1 cellular context compared by ENCODE assay signal in the genomic region with DNA sequence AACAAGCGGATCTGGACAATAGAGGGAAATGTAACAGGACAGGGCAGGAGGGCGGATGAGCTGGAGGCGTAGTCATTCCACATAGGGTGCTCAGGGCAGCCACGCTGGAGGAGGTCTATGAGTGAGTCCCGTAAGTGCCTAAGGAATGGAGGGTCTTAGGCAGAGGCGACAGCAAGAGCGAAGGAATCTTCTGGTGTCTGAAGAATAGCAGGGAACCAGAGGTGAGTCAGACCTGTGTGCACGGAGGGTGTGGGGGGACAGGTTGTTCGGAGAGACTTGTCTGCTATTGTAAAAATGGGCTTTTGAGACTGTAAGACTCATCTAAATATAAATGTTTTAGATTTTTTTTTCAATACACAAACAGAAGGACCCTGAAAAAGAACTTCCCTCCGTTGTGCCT.
TF ChIP-seq lines count a peak whose summit lies in the region.

No MANE protein-coding gene starts in this region.

TF ChIP-seq in GM23338, 12 proteins besides CTCF, POLR2A, EP300 and RAD21 (continued from another document):
- TF ChIP-seq, protein P1, sequence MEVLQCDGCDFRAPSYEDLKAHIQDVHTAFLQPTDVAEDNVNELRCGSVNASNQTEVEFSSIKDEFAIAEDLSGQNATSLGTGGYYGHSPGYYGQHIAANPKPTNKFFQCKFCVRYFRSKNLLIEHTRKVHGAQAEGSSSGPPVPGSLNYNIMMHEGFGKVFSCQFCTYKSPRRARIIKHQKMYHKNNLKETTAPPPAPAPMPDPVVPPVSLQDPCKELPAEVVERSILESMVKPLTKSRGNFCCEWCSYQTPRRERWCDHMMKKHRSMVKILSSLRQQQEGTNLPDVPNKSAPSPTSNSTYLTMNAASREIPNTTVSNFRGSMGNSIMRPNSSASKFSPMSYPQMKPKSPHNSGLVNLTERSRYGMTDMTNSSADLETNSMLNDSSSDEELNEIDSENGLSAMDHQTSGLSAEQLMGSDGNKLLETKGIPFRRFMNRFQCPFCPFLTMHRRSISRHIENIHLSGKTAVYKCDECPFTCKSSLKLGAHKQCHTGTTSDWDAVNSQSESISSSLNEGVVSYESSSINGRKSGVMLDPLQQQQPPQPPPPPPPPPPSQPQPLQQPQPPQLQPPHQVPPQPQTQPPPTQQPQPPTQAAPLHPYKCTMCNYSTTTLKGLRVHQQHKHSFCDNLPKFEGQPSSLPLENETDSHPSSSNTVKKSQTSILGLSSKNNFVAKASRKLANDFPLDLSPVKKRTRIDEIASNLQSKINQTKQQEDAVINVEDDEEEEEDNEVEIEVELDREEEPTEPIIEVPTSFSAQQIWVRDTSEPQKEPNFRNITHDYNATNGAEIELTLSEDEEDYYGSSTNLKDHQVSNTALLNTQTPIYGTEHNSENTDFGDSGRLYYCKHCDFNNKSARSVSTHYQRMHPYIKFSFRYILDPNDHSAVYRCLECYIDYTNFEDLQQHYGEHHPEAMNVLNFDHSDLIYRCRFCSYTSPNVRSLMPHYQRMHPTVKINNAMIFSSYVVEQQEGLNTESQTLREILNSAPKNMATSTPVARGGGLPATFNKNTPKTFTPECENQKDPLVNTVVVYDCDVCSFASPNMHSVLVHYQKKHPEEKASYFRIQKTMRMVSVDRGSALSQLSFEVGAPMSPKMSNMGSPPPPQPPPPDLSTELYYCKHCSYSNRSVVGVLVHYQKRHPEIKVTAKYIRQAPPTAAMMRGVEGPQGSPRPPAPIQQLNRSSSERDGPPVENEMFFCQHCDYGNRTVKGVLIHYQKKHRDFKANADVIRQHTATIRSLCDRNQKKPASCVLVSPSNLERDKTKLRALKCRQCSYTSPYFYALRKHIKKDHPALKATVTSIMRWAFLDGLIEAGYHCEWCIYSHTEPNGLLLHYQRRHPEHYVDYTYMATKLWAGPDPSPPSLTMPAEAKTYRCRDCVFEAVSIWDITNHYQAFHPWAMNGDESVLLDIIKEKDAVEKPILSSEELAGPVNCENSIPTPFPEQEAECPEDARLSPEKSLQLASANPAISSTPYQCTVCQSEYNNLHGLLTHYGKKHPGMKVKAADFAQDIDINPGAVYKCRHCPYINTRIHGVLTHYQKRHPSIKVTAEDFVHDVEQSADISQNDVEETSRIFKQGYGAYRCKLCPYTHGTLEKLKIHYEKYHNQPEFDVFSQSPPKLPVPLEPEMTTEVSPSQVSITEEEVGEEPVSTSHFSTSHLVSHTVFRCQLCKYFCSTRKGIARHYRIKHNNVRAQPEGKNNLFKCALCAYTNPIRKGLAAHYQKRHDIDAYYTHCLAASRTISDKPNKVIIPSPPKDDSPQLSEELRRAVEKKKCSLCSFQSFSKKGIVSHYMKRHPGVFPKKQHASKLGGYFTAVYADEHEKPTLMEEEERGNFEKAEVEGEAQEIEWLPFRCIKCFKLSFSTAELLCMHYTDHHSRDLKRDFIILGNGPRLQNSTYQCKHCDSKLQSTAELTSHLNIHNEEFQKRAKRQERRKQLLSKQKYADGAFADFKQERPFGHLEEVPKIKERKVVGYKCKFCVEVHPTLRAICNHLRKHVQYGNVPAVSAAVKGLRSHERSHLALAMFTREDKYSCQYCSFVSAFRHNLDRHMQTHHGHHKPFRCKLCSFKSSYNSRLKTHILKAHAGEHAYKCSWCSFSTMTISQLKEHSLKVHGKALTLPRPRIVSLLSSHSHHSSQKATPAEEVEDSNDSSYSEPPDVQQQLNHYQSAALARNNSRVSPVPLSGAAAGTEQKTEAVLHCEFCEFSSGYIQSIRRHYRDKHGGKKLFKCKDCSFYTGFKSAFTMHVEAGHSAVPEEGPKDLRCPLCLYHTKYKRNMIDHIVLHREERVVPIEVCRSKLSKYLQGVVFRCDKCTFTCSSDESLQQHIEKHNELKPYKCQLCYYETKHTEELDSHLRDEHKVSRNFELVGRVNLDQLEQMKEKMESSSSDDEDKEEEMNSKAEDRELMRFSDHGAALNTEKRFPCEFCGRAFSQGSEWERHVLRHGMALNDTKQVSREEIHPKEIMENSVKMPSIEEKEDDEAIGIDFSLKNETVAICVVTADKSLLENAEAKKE (CRISPR knock-in tag; IDR thresholded peaks at IDR 0.05) = no peak
- TF ChIP-seq, protein P2, sequence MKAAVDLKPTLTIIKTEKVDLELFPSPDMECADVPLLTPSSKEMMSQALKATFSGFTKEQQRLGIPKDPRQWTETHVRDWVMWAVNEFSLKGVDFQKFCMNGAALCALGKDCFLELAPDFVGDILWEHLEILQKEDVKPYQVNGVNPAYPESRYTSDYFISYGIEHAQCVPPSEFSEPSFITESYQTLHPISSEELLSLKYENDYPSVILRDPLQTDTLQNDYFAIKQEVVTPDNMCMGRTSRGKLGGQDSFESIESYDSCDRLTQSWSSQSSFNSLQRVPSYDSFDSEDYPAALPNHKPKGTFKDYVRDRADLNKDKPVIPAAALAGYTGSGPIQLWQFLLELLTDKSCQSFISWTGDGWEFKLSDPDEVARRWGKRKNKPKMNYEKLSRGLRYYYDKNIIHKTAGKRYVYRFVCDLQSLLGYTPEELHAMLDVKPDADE (IDR thresholded peaks at IDR 0.05) = no peak
- TF ChIP-seq POLR2AphosphoS5 (IDR thresholded peaks at IDR 0.05; ENCODE audit: low read depth) = no peak
